In the genomic region with DNA sequence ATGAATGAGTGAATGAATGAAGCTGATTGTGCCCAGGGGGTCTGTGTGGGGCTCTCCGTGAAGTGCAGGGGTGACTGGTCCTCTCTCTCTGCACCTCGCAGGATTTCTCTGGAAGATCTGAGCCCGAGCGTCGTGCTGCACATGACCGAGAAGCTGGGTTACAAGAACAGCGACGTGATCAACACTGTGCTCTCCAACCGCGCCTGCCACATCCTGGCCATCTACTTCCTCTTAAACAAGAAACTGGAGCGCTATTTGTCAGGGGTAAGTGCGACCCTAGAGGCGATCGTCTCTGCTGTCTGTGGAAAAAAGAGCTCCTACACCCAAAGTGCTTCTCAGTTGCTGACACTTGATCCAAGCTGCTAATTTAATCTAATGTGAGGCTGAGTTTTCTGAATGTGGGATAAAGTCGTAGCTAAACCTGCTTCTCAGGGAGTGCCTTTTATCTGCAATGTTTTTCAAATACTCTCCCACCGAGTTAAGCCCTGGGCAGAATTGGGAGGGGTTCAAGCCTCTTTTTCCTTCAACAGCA, we compare ENCODE assay signal across 13 cellular contexts.
DNase-seq lines count a peak whose midpoint lies in the region; ATAC-seq lines count a peak whose summit lies in the region.
"Had no signal": no experiment of that assay in that cellular context is flagged by ENCODE, and none has a peak within 500 bp of the region (broad histone marks: within the 10 kb centered on the region; RNA-seq: fewer than 3 reads in every experiment).

No MANE protein-coding gene starts in this region.

- H3K4me3 ChIP-seq in Jurkat, Clone E6-1 (ENCODE audit: low read length) = peak overlapping the region; percentile 7; the same call in 1 of the 2 replicates
- H3K4me3 ChIP-seq: dorsolateral prefrontal cortex had no signal

- H3K27me3 Mint-ChIP-seq in immature natural killer cell (ENCODE audit: low read depth in 3 of 3) = peaks cover 5 to 16% (median 8%) of the 10 kb centered on the region in 3 donors

- H3K4me3 Mint-ChIP-seq in immature natural killer cell = peak overlapping the region; percentile 8 to 74 (median 59)
- H3K4me3 Mint-ChIP-seq: activated naive CD4-positive, alpha-beta T cell treated with anti-CD3 and anti-CD28 coated beads, Interleukin-2, amount 50 U/mL, for 24 hours had no signal

- peak overlapping the region in 3 of 6 donors; percentile 19 to 71 (median 25) for H3K27ac Mint-ChIP-seq in immature natural killer cell
- H3K27ac Mint-ChIP-seq: activated naive CD4-positive, alpha-beta T cell treated with anti-CD3 and anti-CD28 coated beads, Interleukin-2, amount 50 U/mL, for 24 hours had no signal

- no peak for ATAC-seq in HG03354 (IDR thresholded peaks at IDR 0.05; ENCODE audit: poor library complexity, severe bottlenecking, unreplicated experiment)

- H3K4me1 Mint-ChIP-seq in immature natural killer cell = peaks cover 19 to 27% of the 10 kb centered on the region in 2 donors

- no peaks in the 10 kb centered on the region for H3K36me3 Mint-ChIP-seq in immature natural killer cell
- H3K36me3 Mint-ChIP-seq: activated naive CD4-positive, alpha-beta T cell treated with anti-CD3 and anti-CD28 coated beads, Interleukin-2, amount 50 U/mL, for 24 hours had no signal

- peaks cover 0 to 10% (median under 1%) of the 10 kb centered on the region in 6 donors for H3K9me3 Mint-ChIP-seq in immature natural killer cell
- H3K9me3 Mint-ChIP-seq: activated naive CD4-positive, alpha-beta T cell treated with anti-CD3 and anti-CD28 coated beads, Interleukin-2, amount 50 U/mL, for 24 hours had no signal

- peak; percentile 64 for DNase-seq in Ammon's horn (ENCODE audit: low spot score)
- DNase-seq in Jurkat, Clone E6-1 (ENCODE audit: low read depth, low spot score) = peak; percentile 94
- DNase-seq in activated CD4-positive, alpha-beta T cell treated with anti-CD3 and anti-CD28 coated beads, Interleukin-2, amount 50 U/mL, for 48 hours = peak; percentile 1 to 24
- DNase-seq in immature natural killer cell = peak; percentile 18 to 46 (median 21)
- DNase-seq in NCI-H446 (lab: John Stamatoyannopoulos, UW) = no peak
- DNase-seq in NCI-H510A (lab: John Stamatoyannopoulos, UW) = no peak
- DNase-seq in DMS114 treated with DMSO at 0.1 percent for 48 hours (lab: John Stamatoyannopoulos, UW; ENCODE audit: unreplicated experiment) = no peak
- DNase-seq: glutamatergic neuron, mammary epithelial cell, NCI-H510A treated with DMSO at 0.1 percent for 48 hours had no signal

Comparison
In these comparisons a context has a peak if more than half of its experiments do, and no peak if none do; other contexts are left out.
1. DNase-seq: peak in Ammon's horn (single experiment), Jurkat, Clone E6-1 (single experiment), activated CD4-positive, alpha-beta T cell treated with anti-CD3 and anti-CD28 coated beads, Interleukin-2, amount 50 U/mL, for 48 hours (2 of 2) and immature natural killer cell (3 of 3); none in NCI-H446 (0 of 2), NCI-H510A (single experiment) and DMS114 treated with DMSO at 0.1 percent for 48 hours (single experiment).